8 cellular contexts compared by ENCODE assay signal in the genomic region with DNA sequence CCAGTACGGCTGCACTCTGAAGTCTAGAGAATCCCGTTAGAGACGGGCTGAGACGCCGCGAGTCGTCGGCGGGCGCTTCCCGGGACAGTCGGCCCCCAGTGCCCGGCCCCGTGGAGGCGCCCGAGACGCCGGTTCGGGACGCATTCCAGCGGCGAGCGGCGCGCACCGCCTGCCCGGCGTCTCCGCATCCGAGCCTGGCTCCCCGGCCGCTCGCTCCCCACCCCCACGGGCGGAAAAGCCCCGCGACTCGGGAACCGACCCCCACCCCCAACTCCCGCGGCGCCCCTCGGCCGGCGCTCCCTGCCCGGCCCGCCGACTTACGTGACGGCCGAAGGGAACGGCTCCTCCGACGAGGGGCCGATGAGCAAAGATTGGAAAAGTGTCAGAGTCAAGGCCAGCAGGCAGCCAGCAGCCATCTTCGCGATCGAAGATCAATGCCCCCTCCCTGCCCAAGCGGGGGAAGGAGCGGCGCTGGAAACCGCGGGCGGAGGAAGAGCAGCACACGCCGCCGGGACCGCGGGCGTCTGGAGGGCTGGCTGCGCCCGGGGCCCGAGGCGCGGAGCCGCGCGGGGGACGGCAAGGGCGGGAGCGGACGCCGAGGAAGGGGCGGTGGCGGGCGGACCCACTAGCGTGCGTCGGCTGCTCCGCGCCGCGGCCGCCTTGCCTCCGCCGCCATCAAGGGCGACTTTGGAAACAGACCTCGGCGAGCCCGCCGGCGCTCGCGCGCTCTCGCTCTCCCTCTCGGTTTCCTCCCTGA. TPM values are rescaled to one million over a fixed set of nuclear protein-coding genes. Genes with fewer than 3 reads are reported as not detected.
DNase-seq lines count a peak whose midpoint lies in the region; ATAC-seq and TF ChIP-seq lines count a peak whose summit lies in the region.

A gene (minus strand): TSS at position 734 of the 757 bp plus-strand sequence.

- H3K4me1 Mint-ChIP-seq in progenitor cell of endocrine pancreas (ENCODE audit: low read depth), result peaks cover 8% of the 10 kb centered on the region

- intact Hi-C loops in left ventricle myocardium superior (cut with micrococcal nuclease), result loop anchor here (10.0 kb wide), 1 partner anchor 208 kb away; no protein-coding TSS in a partner anchor

- H3K4me3 Mint-ChIP-seq in progenitor cell of endocrine pancreas (ENCODE audit: low read depth), result peak within 1 kb of the TSS; percentile 88

- H3K27me3 Mint-ChIP-seq in progenitor cell of endocrine pancreas, result peaks cover 27% of the 10 kb centered on the region

- no peaks in the 10 kb centered on the region for H3K36me3 Mint-ChIP-seq in progenitor cell of endocrine pancreas (ENCODE audit: insufficient read depth)

- H3K9me3 Mint-ChIP-seq in progenitor cell of endocrine pancreas (ENCODE audit: low read depth), result no peaks in the 10 kb centered on the region

- peak; percentile 76 for ATAC-seq in left ventricle myocardium superior

- TF ChIP-seq CTCF in progenitor cell of endocrine pancreas (IDR thresholded peaks at IDR 0.05; ENCODE audit: unreplicated experiment), result no peak

- peak; percentile 58 for DNase-seq in SHP77 treated with DMSO at 0.1 percent for 48 hours (lab: John Stamatoyannopoulos, UW)
- no peak for DNase-seq in SHP77 (lab: John Stamatoyannopoulos, UW)
- DNase-seq in LHCN-M2 (ENCODE audit: low read depth), result peak; percentile 43
- peak; percentile 72 for DNase-seq in left ventricle myocardium superior
- DNase-seq in progenitor cell of endocrine pancreas (ENCODE audit: low spot score, unreplicated experiment), result peak; percentile 55
- no peak for DNase-seq in stimulated activated CD4-positive, alpha-beta T cell treated with anti-CD3 and anti-CD28 coated beads, Interleukin-4, amount 100 ng/mL, for 1 hour
- no peak for DNase-seq in NCI-H2196 (lab: John Stamatoyannopoulos, UW; ENCODE audit: unreplicated experiment)

- peak within 1 kb of the TSS; percentile 95 for H3K27ac ChIP-seq in angular gyrus (ENCODE audit: low read depth, low read length)

- peak within 1 kb of the TSS; percentile 89 for H3K27ac Mint-ChIP-seq in progenitor cell of endocrine pancreas

RNA-seq across cellular contexts. Expression of the gene that starts here (rescaled TPM):
- total RNA-seq in LHCN-M2 (2014; rRNA removed) (36.7 and 40.4 TPM in 2 replicates), left ventricle myocardium superior (48.1 TPM), progenitor cell of endocrine pancreas (25.1 and 27.4 TPM in 2 replicates)
- polyA plus RNA-seq in LHCN-M2 (2012), result 4.1 TPM

Comparison
In these comparisons a context has a peak if more than half of its experiments do, and no peak if none do; other contexts are left out.
1. DNase-seq: peak in SHP77 treated with DMSO at 0.1 percent for 48 hours (single experiment), LHCN-M2 (single experiment), left ventricle myocardium superior (single experiment) and progenitor cell of endocrine pancreas (single experiment); none in SHP77 (0 of 2), stimulated activated CD4-positive, alpha-beta T cell treated with anti-CD3 and anti-CD28 coated beads, Interleukin-4, amount 100 ng/mL, for 1 hour (single experiment) and NCI-H2196 (single experiment).